In the genomic region with DNA sequence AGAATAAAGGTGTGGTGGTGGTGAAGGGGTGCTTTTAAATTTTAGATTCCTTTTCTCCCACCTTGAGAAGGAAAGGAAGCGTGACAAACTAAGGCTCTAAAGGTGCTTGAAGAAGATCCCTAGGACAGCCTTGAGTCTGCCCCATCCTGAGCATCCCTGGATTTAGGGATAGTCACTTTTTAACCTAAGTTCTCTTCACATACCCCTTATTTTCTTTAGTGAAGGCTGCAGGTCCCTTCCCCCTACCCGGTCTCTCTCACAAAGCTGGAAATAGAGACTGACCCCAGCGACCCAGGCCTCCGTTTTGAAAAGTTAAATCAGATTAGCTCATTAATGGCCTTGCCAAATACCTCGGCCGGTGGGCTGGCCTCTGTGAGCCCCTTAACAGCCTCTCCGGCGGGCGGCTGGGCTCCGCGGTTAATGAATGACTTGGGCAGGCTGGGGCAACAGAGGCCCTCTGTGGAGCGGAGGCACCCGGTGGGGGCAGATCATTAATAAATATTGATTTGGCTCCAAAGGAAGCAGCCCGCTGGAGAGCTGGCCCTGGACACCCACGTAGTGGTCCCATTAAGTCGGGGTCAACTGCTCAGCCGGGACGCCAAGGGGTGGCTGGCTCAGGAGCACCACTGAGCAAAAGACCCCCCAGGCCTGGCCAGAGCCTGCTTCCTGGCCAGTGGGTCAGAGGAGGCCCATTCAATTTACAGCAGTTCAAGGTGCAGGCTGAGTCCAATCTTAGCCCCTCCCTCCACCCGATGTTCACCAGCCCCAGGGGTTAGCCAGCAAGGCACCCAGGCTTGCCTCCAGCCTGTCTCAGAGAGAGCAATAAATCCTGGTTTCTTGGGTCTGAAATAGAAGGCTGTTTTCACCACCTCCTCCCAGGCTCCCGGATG, we compare ENCODE assay signal across 1 cellular context.
TF ChIP-seq lines count a peak whose summit lies in the region.

No MANE protein-coding gene starts in this region.

TF ChIP-seq in HepG2, 621 proteins besides CTCF, POLR2A, EP300 and RAD21 (continued from another document and continues in another):
- no peak for TF ChIP-seq NFAT5 (CRISPR knock-in tag; IDR thresholded peaks at IDR 0.05)
- TF ChIP-seq, protein P1, sequence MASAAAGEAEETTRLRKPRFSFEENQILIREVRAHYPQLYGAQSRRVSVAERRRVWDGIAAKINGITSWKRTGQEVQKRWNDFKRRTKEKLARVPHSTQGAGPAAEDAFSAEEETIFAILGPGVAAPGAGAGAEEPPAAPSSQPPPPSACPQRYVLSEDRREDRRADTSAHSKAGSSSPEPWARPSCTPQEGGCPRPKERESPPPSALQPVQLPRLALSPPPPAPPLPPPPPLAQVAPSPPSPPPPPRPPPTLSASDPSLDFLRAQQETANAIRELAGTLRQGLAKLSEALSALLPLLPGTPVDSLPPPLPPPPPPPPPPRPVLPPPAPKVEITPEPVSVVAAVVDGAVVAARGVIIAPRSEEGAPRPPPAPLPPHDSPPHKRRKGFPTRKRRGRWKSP (CRISPR knock-in tag; IDR thresholded peaks at IDR 0.05) = peak; percentile 83; the same call in 1 of the 2 replicates
- peak; percentile 100 for TF ChIP-seq ZBTB7B (CRISPR knock-in tag; IDR thresholded peaks at IDR 0.05)
- TF ChIP-seq NCOR1 (IDR thresholded peaks at IDR 0.05; ENCODE audit: borderline replicate concordance, low read length) = peak; percentile 82; the same call in 1 of the 2 replicates
- TF ChIP-seq, protein P2, sequence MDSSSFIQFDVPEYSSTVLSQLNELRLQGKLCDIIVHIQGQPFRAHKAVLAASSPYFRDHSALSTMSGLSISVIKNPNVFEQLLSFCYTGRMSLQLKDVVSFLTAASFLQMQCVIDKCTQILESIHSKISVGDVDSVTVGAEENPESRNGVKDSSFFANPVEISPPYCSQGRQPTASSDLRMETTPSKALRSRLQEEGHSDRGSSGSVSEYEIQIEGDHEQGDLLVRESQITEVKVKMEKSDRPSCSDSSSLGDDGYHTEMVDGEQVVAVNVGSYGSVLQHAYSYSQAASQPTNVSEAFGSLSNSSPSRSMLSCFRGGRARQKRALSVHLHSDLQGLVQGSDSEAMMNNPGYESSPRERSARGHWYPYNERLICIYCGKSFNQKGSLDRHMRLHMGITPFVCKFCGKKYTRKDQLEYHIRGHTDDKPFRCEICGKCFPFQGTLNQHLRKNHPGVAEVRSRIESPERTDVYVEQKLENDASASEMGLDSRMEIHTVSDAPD (CRISPR knock-in tag; IDR thresholded peaks at IDR 0.05) = peak; percentile 68; the same call in 1 of the 2 replicates
- TF ChIP-seq ZSCAN25 (CRISPR knock-in tag; IDR thresholded peaks at IDR 0.05) = peak; percentile 22; the same call in 1 of the 2 replicates
- 0 out of 2 replicates have a peak, but pooled peaks have one; percentile 38 for TF ChIP-seq ARNT2 (CRISPR knock-in tag; IDR thresholded peaks at IDR 0.05; ENCODE audit: low read depth)
- TF ChIP-seq, protein P3, sequence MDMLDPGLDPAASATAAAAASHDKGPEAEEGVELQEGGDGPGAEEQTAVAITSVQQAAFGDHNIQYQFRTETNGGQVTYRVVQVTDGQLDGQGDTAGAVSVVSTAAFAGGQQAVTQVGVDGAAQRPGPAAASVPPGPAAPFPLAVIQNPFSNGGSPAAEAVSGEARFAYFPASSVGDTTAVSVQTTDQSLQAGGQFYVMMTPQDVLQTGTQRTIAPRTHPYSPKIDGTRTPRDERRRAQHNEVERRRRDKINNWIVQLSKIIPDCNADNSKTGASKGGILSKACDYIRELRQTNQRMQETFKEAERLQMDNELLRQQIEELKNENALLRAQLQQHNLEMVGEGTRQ (IDR thresholded peaks at IDR 0.05; ENCODE audit: low read depth, low read length) = no peak
- TF ChIP-seq, protein P3 (CRISPR knock-in tag; IDR thresholded peaks at IDR 0.05; ENCODE audit: borderline replicate concordance) = no peak
- no peak for TF ChIP-seq ZNF343 (CRISPR knock-in tag; IDR thresholded peaks at IDR 0.05)
- TF ChIP-seq, protein P4, sequence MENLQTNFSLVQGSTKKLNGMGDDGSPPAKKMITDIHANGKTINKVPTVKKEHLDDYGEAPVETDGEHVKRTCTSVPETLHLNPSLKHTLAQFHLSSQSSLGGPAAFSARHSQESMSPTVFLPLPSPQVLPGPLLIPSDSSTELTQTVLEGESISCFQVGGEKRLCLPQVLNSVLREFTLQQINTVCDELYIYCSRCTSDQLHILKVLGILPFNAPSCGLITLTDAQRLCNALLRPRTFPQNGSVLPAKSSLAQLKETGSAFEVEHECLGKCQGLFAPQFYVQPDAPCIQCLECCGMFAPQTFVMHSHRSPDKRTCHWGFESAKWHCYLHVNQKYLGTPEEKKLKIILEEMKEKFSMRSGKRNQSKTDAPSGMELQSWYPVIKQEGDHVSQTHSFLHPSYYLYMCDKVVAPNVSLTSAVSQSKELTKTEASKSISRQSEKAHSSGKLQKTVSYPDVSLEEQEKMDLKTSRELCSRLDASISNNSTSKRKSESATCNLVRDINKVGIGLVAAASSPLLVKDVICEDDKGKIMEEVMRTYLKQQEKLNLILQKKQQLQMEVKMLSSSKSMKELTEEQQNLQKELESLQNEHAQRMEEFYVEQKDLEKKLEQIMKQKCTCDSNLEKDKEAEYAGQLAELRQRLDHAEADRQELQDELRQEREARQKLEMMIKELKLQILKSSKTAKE (CRISPR knock-in tag; IDR thresholded peaks at IDR 0.05; ENCODE audit: borderline replicate concordance) = peak; percentile 79
- peak; percentile 96 for TF ChIP-seq MTA1 (CRISPR knock-in tag; IDR thresholded peaks at IDR 0.05; ENCODE audit: borderline replicate concordance)
- TF ChIP-seq ZNF549 (CRISPR knock-in tag; IDR thresholded peaks at IDR 0.05) = no peak
- TF ChIP-seq SAFB2 (CRISPR knock-in tag; IDR thresholded peaks at IDR 0.05; ENCODE audit: borderline replicate concordance, low read depth) = peak; percentile 57; the same call in 1 of the 2 replicates
- TF ChIP-seq MEIS2 (CRISPR knock-in tag; IDR thresholded peaks at IDR 0.05) = peak; percentile 91; the same call in 1 of the 2 replicates
- TF ChIP-seq ZNF496 (CRISPR knock-in tag; IDR thresholded peaks at IDR 0.05; ENCODE audit: insufficient replicate concordance) = no peak
- TF ChIP-seq ZNF547 (CRISPR knock-in tag; IDR thresholded peaks at IDR 0.05) = 0 out of 2 replicates have a peak, but pooled peaks have one; percentile 17
- no peak for TF ChIP-seq TBX3 (IDR thresholded peaks at IDR 0.05; ENCODE audit: borderline replicate concordance)
- peak; percentile 55; the same call in 1 of the 2 replicates for TF ChIP-seq ZBED4 (CRISPR knock-in tag; IDR thresholded peaks at IDR 0.05; ENCODE audit: borderline replicate concordance)
- no peak for TF ChIP-seq ZMAT3 (CRISPR knock-in tag; conservative IDR thresholded peaks at IDR 0.05)
- peak; percentile 88 for TF ChIP-seq NFIC (IDR thresholded peaks at IDR 0.05; ENCODE audit: low read length)
- TF ChIP-seq ZNF138 (CRISPR knock-in tag; IDR thresholded peaks at IDR 0.05; ENCODE audit: low read depth) = 0 out of 2 replicates have a peak, but pooled peaks have one; percentile 60
- TF ChIP-seq HMG20A (CRISPR knock-in tag; IDR thresholded peaks at IDR 0.05; ENCODE audit: borderline replicate concordance) = peak; percentile 68
- TF ChIP-seq NR2F2 (IDR thresholded peaks at IDR 0.05; ENCODE audit: borderline replicate concordance, low read depth) = peak; percentile 87
- no peak for TF ChIP-seq ZNF446 (CRISPR knock-in tag; IDR thresholded peaks at IDR 0.05)
- 0 out of 2 replicates have a peak, but pooled peaks have one; percentile 42 for TF ChIP-seq ZNF704 (CRISPR knock-in tag; IDR thresholded peaks at IDR 0.05; ENCODE audit: borderline replicate concordance)
- peak; percentile 71 for TF ChIP-seq ZBTB43 (CRISPR knock-in tag; conservative IDR thresholded peaks at IDR 0.05)
- no peak for TF ChIP-seq ZKSCAN1 (IDR thresholded peaks at IDR 0.05; ENCODE audit: low read length)
- 0 out of 2 replicates have a peak, but pooled peaks have one; percentile 14 for TF ChIP-seq ZNF652 (CRISPR knock-in tag; IDR thresholded peaks at IDR 0.05; ENCODE audit: borderline replicate concordance, low read depth)
- TF ChIP-seq ZC3H4 (CRISPR knock-in tag; IDR thresholded peaks at IDR 0.05; ENCODE audit: borderline replicate concordance) = peak; percentile 65; the same call in 1 of the 2 replicates
- TF ChIP-seq, protein P5, sequence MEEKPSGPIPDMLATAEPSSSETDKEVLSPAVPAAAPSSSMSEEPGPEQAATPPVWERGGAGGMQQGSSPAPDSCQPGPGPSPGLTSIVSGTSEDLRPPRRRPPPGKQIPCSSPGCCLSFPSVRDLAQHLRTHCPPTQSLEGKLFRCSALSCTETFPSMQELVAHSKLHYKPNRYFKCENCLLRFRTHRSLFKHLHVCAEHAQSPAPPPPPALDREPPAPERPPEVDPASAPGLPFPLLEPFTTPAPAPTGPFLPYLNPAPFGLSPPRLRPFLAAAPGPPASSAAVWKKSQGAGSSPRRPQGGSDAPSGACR (CRISPR knock-in tag; IDR thresholded peaks at IDR 0.05) = peak; percentile 87
- peak; percentile 96; the same call in 1 of the 2 replicates for TF ChIP-seq FOXJ3 (CRISPR knock-in tag; IDR thresholded peaks at IDR 0.05; ENCODE audit: borderline replicate concordance)
- peak; percentile 78 for TF ChIP-seq HNF4A (CRISPR knock-in tag; IDR thresholded peaks at IDR 0.05)
